Comparison of ENCODE assay signal across 18 cellular contexts in the genomic region with DNA sequence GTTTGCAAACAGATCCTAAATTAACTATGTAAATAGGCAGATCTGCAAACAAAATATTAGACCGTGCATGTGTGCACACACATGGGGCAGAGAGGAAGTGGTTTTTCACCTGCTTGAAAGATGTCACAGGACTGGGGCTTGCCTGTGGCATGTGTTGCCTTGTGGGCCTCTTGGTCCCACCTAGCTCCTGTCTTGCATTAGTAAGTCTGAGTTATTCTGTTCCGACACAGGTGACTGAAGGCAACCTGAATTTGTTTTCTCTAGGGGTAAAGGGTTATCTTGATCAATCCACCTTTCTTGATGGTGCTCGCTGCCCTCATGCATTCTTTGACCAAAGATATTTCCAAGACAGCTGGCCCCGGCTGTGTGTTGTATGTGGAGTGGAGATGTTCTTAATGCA.
A peak's percentile ranks its signal among the peaks of the same experiment; 100 is the strongest.
DNase-seq lines count a peak whose midpoint lies in the region; FAIRE-seq and TF ChIP-seq lines count a peak whose summit lies in the region.
"Had no signal": no experiment of that assay in that cellular context is flagged by ENCODE, and none has a peak within 500 bp of the region (broad histone marks: within the 10 kb centered on the region; RNA-seq: fewer than 3 reads in every experiment).

No MANE protein-coding gene starts in this region.

- H3K27ac ChIP-seq in astrocyte (ENCODE audit: low read depth, low read length) (no peak overlapping the region), mesenchymal stem cell (ENCODE audit: low read length, poor library complexity, severe bottlenecking) (no peak overlapping the region)
- H3K27ac ChIP-seq: BLaER1, RWPE1 had no signal

- peak; percentile 20 for DNase-seq in GM12865 (ENCODE audit: low read depth)
- DNase-seq in NCI-H146 treated with DMSO at 0.1 percent for 48 hours (lab: John Stamatoyannopoulos, UW; ENCODE audit: unreplicated experiment), result peak; percentile 36
- no peak for DNase-seq in astrocyte (ENCODE audit: low read depth)
- DNase-seq in mesenchymal stem cell, result no peak
- DNase-seq in immature natural killer cell, result no peak
- DNase-seq in inferior parietal cortex (ENCODE audit: extremely low spot score), result no peak
- no peak for DNase-seq in GM12892 (ENCODE audit: insufficient read length)
- DNase-seq: CD4-positive, alpha-beta memory T cell; NCI-H1105; NCI-H187 treated with DMSO at 0.1 percent for 48 hours; NCI-H345; NCI-H524 treated with DMSO at 0.1 percent for 48 hours; PC-3; SIG-M5; T-cell had no signal

- no peak overlapping the region for H2BK12ac ChIP-seq in mesenchymal stem cell (ENCODE audit: low read length in 2 of 2)

- H4K91ac ChIP-seq in mesenchymal stem cell (ENCODE audit: low read length), result no peak overlapping the region

- H3K23ac ChIP-seq in mesenchymal stem cell (ENCODE audit: low read length in 2 of 2), result no peak overlapping the region

- H3K36me3 Mint-ChIP-seq in astrocyte (ENCODE audit: low read depth, unreplicated experiment) (peaks cover 4% of the 10 kb centered on the region), immature natural killer cell (no peaks in the 10 kb centered on the region)
- H3K36me3 Mint-ChIP-seq: CD4-positive, alpha-beta memory T cell; T-cell had no signal

- FAIRE-seq in astrocyte (lab: Jason Lieb, UNC) (no peak), GM12892 (lab: Jason Lieb, UNC) (no peak)
- FAIRE-seq: K562 had no signal

- no peak overlapping the region for H2BK5ac ChIP-seq in mesenchymal stem cell (ENCODE audit: low read depth, low read length, poor library complexity, severe bottlenecking)

- no peak overlapping the region for H3K27ac Mint-ChIP-seq in astrocyte (ENCODE audit: unreplicated experiment)
- no peak overlapping the region for H3K27ac Mint-ChIP-seq in immature natural killer cell
- H3K27ac Mint-ChIP-seq: CD4-positive, alpha-beta memory T cell; T-cell had no signal

- no peak overlapping the region for H3K18ac ChIP-seq in mesenchymal stem cell (ENCODE audit: low read depth in 1 of 2, low read length in 2 of 2)

- H3K79me1 ChIP-seq in mesenchymal stem cell (replicated peaks; ENCODE audit: low read length, poor library complexity, severe bottlenecking), result peaks cover 12% of the 10 kb centered on the region

- no peak overlapping the region for H2AFZ ChIP-seq in astrocyte (ENCODE audit: low read depth, low read length)
- H2AFZ ChIP-seq in mesenchymal stem cell (ENCODE audit: low read depth, low read length), result no peak overlapping the region

- H4K20me1 ChIP-seq in astrocyte (ENCODE audit: insufficient read depth, low read length), result no peaks in the 10 kb centered on the region
- H4K20me1 ChIP-seq: BLaER1 had no signal

- H3K79me2 ChIP-seq in astrocyte (ENCODE audit: insufficient read depth, low read length), result peaks cover 87% of the 10 kb centered on the region

- H3K4me3 Mint-ChIP-seq in astrocyte (ENCODE audit: unreplicated experiment) (no peak overlapping the region), immature natural killer cell (no peak overlapping the region)
- H3K4me3 Mint-ChIP-seq: CD4-positive, alpha-beta memory T cell; T-cell had no signal

- peak overlapping the region; percentile 49 for H2AK5ac ChIP-seq in mesenchymal stem cell (ENCODE audit: low read length, severe bottlenecking)

- no peaks in the 10 kb centered on the region for H3K27me3 Mint-ChIP-seq in astrocyte (ENCODE audit: low read depth, unreplicated experiment)
- H3K27me3 Mint-ChIP-seq in immature natural killer cell (ENCODE audit: low read depth in 3 of 3), result peaks cover 0 to 4% (median 0%) of the 10 kb centered on the region in 3 donors
- H3K27me3 Mint-ChIP-seq: T-cell had no signal

- H2BK120ac ChIP-seq in mesenchymal stem cell (ENCODE audit: low read depth, low read length), result no peak overlapping the region

- H3K14ac ChIP-seq in mesenchymal stem cell (ENCODE audit: low read length in 2 of 2), result no peak overlapping the region

- TF ChIP-seq CTCF in GM12865 (IDR thresholded peaks at IDR 0.05; ENCODE audit: insufficient read depth, low read depth, low read length, missing control alignments), result no peak
- TF ChIP-seq CTCF in astrocyte (IDR thresholded peaks at IDR 0.05; ENCODE audit: insufficient read depth, low read depth, low read length), result no peak

- H3K4me2 ChIP-seq in astrocyte (ENCODE audit: low read length), result peak overlapping the region; percentile 1
- H3K4me2 ChIP-seq in mesenchymal stem cell (ENCODE audit: low read length, poor library complexity, severe bottlenecking), result no peak overlapping the region
- H3K4me2 ChIP-seq: BLaER1 had no signal

- H3K36me3 ChIP-seq in astrocyte (ENCODE audit: insufficient read depth, low read length), result no peaks in the 10 kb centered on the region
- peaks cover 0 to 4% of the 10 kb centered on the region in 2 experiments for H3K36me3 ChIP-seq in mesenchymal stem cell (ENCODE audit: control insufficient read depth in 1 of 2, insufficient read depth in 2 of 2, low read depth in 1 of 2, low read length in 2 of 2)
- H3K36me3 ChIP-seq: BLaER1 had no signal

- TF ChIP-seq POLR2A in GM12892 (IDR thresholded peaks at IDR 0.05; ENCODE audit: low read depth, low read length), result no peak

- H3K9me3 ChIP-seq in astrocyte (ENCODE audit: insufficient read depth, low read depth, low read length), result no peaks in the 10 kb centered on the region
- H3K9me3 ChIP-seq in mesenchymal stem cell (ENCODE audit: control insufficient read depth, low read length), result no peaks in the 10 kb centered on the region
- H3K9me3 ChIP-seq: BLaER1 had no signal

- H3K9me3 Mint-ChIP-seq in astrocyte (ENCODE audit: unreplicated experiment) (no peaks in the 10 kb centered on the region), immature natural killer cell (peaks cover 0 to 18% (median 3%) of the 10 kb centered on the region in 6 donors)

- 90% methylated on average over 4 of the region's 4 CpGs for WGBS in mesenchymal stem cell

- H3K4me3 ChIP-seq in GM12865 (ENCODE audit: low read depth, low read length), result no peak overlapping the region
- H3K4me3 ChIP-seq in astrocyte (ENCODE audit: insufficient read depth, low read depth, low read length), result no peak overlapping the region
- H3K4me3 ChIP-seq in mesenchymal stem cell (ENCODE audit: insufficient read depth in 1 of 2, low read depth in 1 of 2, low read length in 2 of 2), result no peak overlapping the region
- H3K4me3 ChIP-seq: BLaER1, K562 had no signal

- H2BK15ac ChIP-seq in mesenchymal stem cell (ENCODE audit: low read depth, poor library complexity, severe bottlenecking), result no peak overlapping the region

- H3K4ac ChIP-seq in mesenchymal stem cell (ENCODE audit: low read depth in 1 of 2, low read length in 2 of 2), result no peak overlapping the region

- H3K4me1 ChIP-seq in astrocyte (ENCODE audit: insufficient read depth, low read length) (peaks cover 38% of the 10 kb centered on the region), mesenchymal stem cell (ENCODE audit: control insufficient read depth, insufficient read depth, low read depth, low read length) (peaks cover 22% of the 10 kb centered on the region)
- H3K4me1 ChIP-seq: BLaER1 had no signal

- peaks cover 51% of the 10 kb centered on the region for H3K4me1 Mint-ChIP-seq in astrocyte (ENCODE audit: low read depth, unreplicated experiment)
- H3K4me1 Mint-ChIP-seq in immature natural killer cell, result no peaks in the 10 kb centered on the region
- H3K4me1 Mint-ChIP-seq: CD4-positive, alpha-beta memory T cell; T-cell had no signal

- H3K27me3 ChIP-seq in astrocyte (ENCODE audit: insufficient read depth, low read length) (no peaks in the 10 kb centered on the region), mesenchymal stem cell (ENCODE audit: control insufficient read depth in 1 of 2, insufficient read depth in 1 of 2, low read length in 2 of 2) (no peaks in the 10 kb centered on the region)
- H3K27me3 ChIP-seq: BLaER1 had no signal

- no peak overlapping the region for H4K8ac ChIP-seq in mesenchymal stem cell (ENCODE audit: low read length)

- H3K9ac ChIP-seq in astrocyte (ENCODE audit: low read length), result no peak overlapping the region
- H3K9ac ChIP-seq in mesenchymal stem cell (ENCODE audit: low read length), result no peak overlapping the region
- H3K9ac ChIP-seq: BLaER1 had no signal

Comparison
In these comparisons a context has a peak if more than half of its experiments do, and no peak if none do; other contexts are left out.
1. DNase-seq: peak in GM12865 (single experiment) and NCI-H146 treated with DMSO at 0.1 percent for 48 hours (single experiment); none in astrocyte (single experiment), mesenchymal stem cell (single experiment), immature natural killer cell (0 of 3), inferior parietal cortex (single experiment) and GM12892 (single experiment).